ENCODE assay signal across 16 cellular contexts in the genomic region with DNA sequence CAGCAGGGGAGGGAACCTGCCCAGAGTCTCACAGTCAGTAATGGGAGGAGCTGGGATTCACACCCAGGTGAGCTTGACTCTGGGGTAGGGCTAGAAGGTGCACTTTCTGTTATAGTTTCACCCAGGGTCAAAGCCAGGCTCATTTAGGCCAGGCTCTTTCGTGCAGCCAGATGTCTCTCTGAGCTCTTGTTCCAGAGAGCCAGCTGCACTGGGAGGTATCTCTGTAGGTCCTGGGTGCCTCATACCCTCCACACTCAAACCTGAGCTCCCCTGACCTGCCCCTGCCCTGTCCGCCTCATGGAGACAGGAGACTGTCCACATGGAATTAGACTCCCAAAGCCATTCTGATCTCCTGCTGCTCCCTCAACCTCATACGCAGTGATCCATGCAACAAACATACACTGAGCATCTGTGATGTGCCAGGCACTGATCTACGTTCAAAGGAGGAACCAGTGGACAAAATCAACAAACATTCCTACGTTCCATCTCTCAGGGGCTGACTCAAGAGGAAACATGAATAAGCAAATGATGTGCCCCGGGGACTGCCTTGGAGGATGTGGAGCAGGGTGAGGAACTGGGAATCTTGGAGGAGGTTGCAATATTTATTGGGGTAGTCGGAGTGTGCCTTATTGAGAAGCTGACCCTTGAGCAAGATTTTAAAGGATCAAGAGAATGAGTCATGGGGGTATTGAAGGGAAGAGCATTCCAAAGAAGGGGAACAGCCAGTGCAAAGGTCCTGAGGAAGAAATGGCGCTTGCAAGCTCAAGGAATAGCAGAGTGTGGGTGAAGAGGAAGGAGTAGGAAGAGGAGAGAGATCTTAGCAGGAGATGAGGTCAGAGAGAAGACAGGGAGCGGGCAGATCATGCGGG.
A peak's percentile ranks its signal among the peaks of the same experiment; 100 is the strongest.
DNase-seq lines count a peak whose midpoint lies in the region; ATAC-seq and TF ChIP-seq lines count a peak whose summit lies in the region.
"Had no signal": no experiment of that assay in that cellular context is flagged by ENCODE, and none has a peak within 500 bp of the region (broad histone marks: within the 10 kb centered on the region; RNA-seq: fewer than 3 reads in every experiment).

No MANE protein-coding gene starts in this region.

- H3K27me3 ChIP-seq in foreskin keratinocyte, result no peaks in the 10 kb centered on the region
- H3K27me3 ChIP-seq: upper lobe of right lung had no signal

- peaks cover 22% of the 10 kb centered on the region for H3K4me1 ChIP-seq in foreskin keratinocyte
- H3K4me1 ChIP-seq: pancreas had no signal

- intact Hi-C loops in activated T-helper 1 cell treated with anti-CD3 and anti-CD28 coated beads, Interleukin-12 subunit alpha, Interleukin-12 subunit beta, Interleukin-2, Interleukin-4 antibody, amounts not matched to agents 30 ng/mL and 10 ng/mL and 1 ng/mL, durations not matched to agents 14 hours and 24 hours and 36 hours (cut with micrococcal nuclease), result no loop called here

- DNase-seq in ACHN, result peak; percentile 5
- peak; percentile 95 for DNase-seq in HCEC 1CT
- no peak for DNase-seq in activated T-helper 1 cell treated with anti-CD3 and anti-CD28 coated beads, Interleukin-12 subunit alpha, Interleukin-12 subunit beta, Interleukin-2, Interleukin-4 antibody, amounts not matched to agents 30 ng/mL and 10 ng/mL and 1 ng/mL, durations not matched to agents 14 hours and 24 hours and 36 hours (ENCODE audit: low spot score)
- peak; percentile 54 to 72 for DNase-seq in foreskin keratinocyte
- no peak for DNase-seq in stimulated activated CD4-positive, alpha-beta T cell treated with anti-CD3 and anti-CD28 coated beads, Interleukin-15, amount 100 ng/mL, for 24 hours
- DNase-seq in cerebellar nuclear complex (lab: John Stamatoyannopoulos, UW), result no peak
- no peak for DNase-seq in SKM-1 treated with dmso at 0.1 percent for 144 hours (lab: John Stamatoyannopoulos, UW; ENCODE audit: unreplicated experiment)
- no peak for DNase-seq in NCI-H2227 (lab: John Stamatoyannopoulos, UW; ENCODE audit: unreplicated experiment)
- DNase-seq: activated CD4-positive, alpha-beta T cell treated with anti-CD3 and anti-CD28 coated beads for 1 hour; activated naive CD4-positive, alpha-beta T cell treated with anti-CD3 and anti-CD28 coated beads, Interleukin-2, amount 50 U/mL, for 16 hours; CD4-positive, alpha-beta memory T cell; left cardiac atrium; pancreas; upper lobe of right lung had no signal

- peaks cover 7% of the 10 kb centered on the region for H3K27me3 Mint-ChIP-seq in activated T-helper 1 cell treated with anti-CD3 and anti-CD28 coated beads, Interleukin-12 subunit alpha, Interleukin-12 subunit beta, Interleukin-2, Interleukin-4 antibody, amounts not matched to agents 30 ng/mL and 10 ng/mL and 1 ng/mL, durations not matched to agents 14 hours and 24 hours and 36 hours (ENCODE audit: insufficient read depth)

- TF ChIP-seq CTCF in foreskin keratinocyte (conservative IDR thresholded peaks at IDR 0.05), result no peak

- H3K4me3 Mint-ChIP-seq in activated T-helper 1 cell treated with anti-CD3 and anti-CD28 coated beads, Interleukin-12 subunit alpha, Interleukin-12 subunit beta, Interleukin-2, Interleukin-4 antibody, amounts not matched to agents 30 ng/mL and 10 ng/mL and 1 ng/mL, durations not matched to agents 14 hours and 24 hours and 36 hours, result no peak overlapping the region
- H3K4me3 Mint-ChIP-seq: CD4-positive, alpha-beta memory T cell had no signal

- H3K27ac ChIP-seq in foreskin keratinocyte, result no peak overlapping the region
- H3K27ac ChIP-seq: pancreas, upper lobe of right lung had no signal

- peaks cover 65% of the 10 kb centered on the region for H3K4me1 Mint-ChIP-seq in activated T-helper 1 cell treated with anti-CD3 and anti-CD28 coated beads, Interleukin-12 subunit alpha, Interleukin-12 subunit beta, Interleukin-2, Interleukin-4 antibody, amounts not matched to agents 30 ng/mL and 10 ng/mL and 1 ng/mL, durations not matched to agents 14 hours and 24 hours and 36 hours (ENCODE audit: low read depth)

- ATAC-seq in foreskin keratinocyte, result peak; percentile 49
- ATAC-seq: GM12878, left cardiac atrium, pancreas, Right ventricle myocardium inferior, upper lobe of right lung had no signal

- no peaks in the 10 kb centered on the region for H3K9me3 Mint-ChIP-seq in activated T-helper 1 cell treated with anti-CD3 and anti-CD28 coated beads, Interleukin-12 subunit alpha, Interleukin-12 subunit beta, Interleukin-2, Interleukin-4 antibody, amounts not matched to agents 30 ng/mL and 10 ng/mL and 1 ng/mL, durations not matched to agents 14 hours and 24 hours and 36 hours
- H3K9me3 Mint-ChIP-seq: CD4-positive, alpha-beta memory T cell had no signal

- peak overlapping the region; percentile 33 for H3K27ac Mint-ChIP-seq in activated T-helper 1 cell treated with anti-CD3 and anti-CD28 coated beads, Interleukin-12 subunit alpha, Interleukin-12 subunit beta, Interleukin-2, Interleukin-4 antibody, amounts not matched to agents 30 ng/mL and 10 ng/mL and 1 ng/mL, durations not matched to agents 14 hours and 24 hours and 36 hours

- in situ Hi-C loops in ACHN (cut with HindIII; ENCODE audit: low pct_ligation_motif_present, low pct_unique_long_range_greater_than_20kb, low sequenced_read_pairs), result no loop called here

- no peaks in the 10 kb centered on the region for H3K36me3 Mint-ChIP-seq in activated T-helper 1 cell treated with anti-CD3 and anti-CD28 coated beads, Interleukin-12 subunit alpha, Interleukin-12 subunit beta, Interleukin-2, Interleukin-4 antibody, amounts not matched to agents 30 ng/mL and 10 ng/mL and 1 ng/mL, durations not matched to agents 14 hours and 24 hours and 36 hours (ENCODE audit: low read depth)
- H3K36me3 Mint-ChIP-seq: CD4-positive, alpha-beta memory T cell had no signal

Comparison
In these comparisons a context has a peak if more than half of its experiments do, and no peak if none do; other contexts are left out.
1. DNase-seq: peak in ACHN (single experiment), HCEC 1CT (single experiment) and foreskin keratinocyte (2 of 2); none in activated T-helper 1 cell treated with anti-CD3 and anti-CD28 coated beads, Interleukin-12 subunit alpha, Interleukin-12 subunit beta, Interleukin-2, Interleukin-4 antibody, amounts not matched to agents 30 ng/mL and 10 ng/mL and 1 ng/mL, durations not matched to agents 14 hours and 24 hours and 36 hours (single experiment), stimulated activated CD4-positive, alpha-beta T cell treated with anti-CD3 and anti-CD28 coated beads, Interleukin-15, amount 100 ng/mL, for 24 hours (single experiment), cerebellar nuclear complex (0 of 2), SKM-1 treated with dmso at 0.1 percent for 144 hours (single experiment) and NCI-H2227 (single experiment).